ENCODE assay signal across 30 cellular contexts in the genomic region with DNA sequence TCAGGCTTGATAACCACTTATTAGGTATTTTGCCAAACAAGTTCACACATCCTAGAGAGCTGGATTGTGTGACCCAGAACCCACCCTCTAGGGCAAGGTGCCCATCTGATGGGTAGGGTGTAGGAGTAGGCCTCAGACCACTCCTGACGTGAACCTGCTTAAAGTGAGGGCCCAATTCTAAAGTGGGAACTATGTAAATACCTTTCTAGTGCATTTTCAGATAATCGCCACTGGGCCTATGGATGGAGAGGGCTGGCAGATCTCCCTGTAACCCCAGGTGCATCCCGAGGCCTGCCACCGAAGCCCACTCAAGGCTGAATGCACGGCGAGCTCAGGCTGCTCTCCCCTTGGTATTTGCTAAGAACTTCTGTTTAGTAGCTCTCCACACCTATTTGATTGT.
A peak's percentile ranks its signal among the peaks of the same experiment; 100 is the strongest.
DNase-seq lines count a peak whose midpoint lies in the region; ATAC-seq and FAIRE-seq lines count a peak whose summit lies in the region.
"Had no signal": no experiment of that assay in that cellular context is flagged by ENCODE, and none has a peak within 500 bp of the region (broad histone marks: within the 10 kb centered on the region; RNA-seq: fewer than 3 reads in every experiment).

No MANE protein-coding gene starts in this region.

- H3K9me3 Mint-ChIP-seq in activated CD4-positive, alpha-beta T cell treated with anti-CD3 and anti-CD28 coated beads, Interleukin-2, amount 10 ng/mL, durations not matched to agents 7 days and 5 days: no peaks in the 10 kb centered on the region
- no peaks in the 10 kb centered on the region for H3K9me3 Mint-ChIP-seq in CD8-positive, alpha-beta memory T cell
- H3K9me3 Mint-ChIP-seq in activated T-helper 2 cell treated with anti-CD3 and anti-CD28 coated beads, Interferon-gamma antibody, Interleukin-2, Interleukin-4, amounts not matched to agents 10 μg/mL and 5 μg/mL and 100 μg/mL, durations not matched to agents 14 hours and 24 hours and 36 hours: no peaks in the 10 kb centered on the region
- H3K9me3 Mint-ChIP-seq in naive thymus-derived CD8-positive, alpha-beta T cell: no peaks in the 10 kb centered on the region
- H3K9me3 Mint-ChIP-seq: neural progenitor cell had no signal

- no peak overlapping the region for H3K4me3 ChIP-seq in CD8-positive, alpha-beta memory T cell (ENCODE audit: low read length)
- H3K4me3 ChIP-seq: body of pancreas, gastroesophageal sphincter, GM12878, HAP-1, neural progenitor cell, sigmoid colon, SK-N-MC, suprapubic skin had no signal

- peak overlapping the region; percentile 71 for H3K27ac Mint-ChIP-seq in activated CD4-positive, alpha-beta T cell treated with anti-CD3 and anti-CD28 coated beads, Interleukin-2, amount 10 ng/mL, durations not matched to agents 7 days and 5 days
- H3K27ac Mint-ChIP-seq in CD8-positive, alpha-beta memory T cell: peak overlapping the region in 7 of 8 donors; percentile 38 to 83 (median 82)
- peak overlapping the region; percentile 78 for H3K27ac Mint-ChIP-seq in activated T-helper 2 cell treated with anti-CD3 and anti-CD28 coated beads, Interferon-gamma antibody, Interleukin-2, Interleukin-4, amounts not matched to agents 10 μg/mL and 5 μg/mL and 100 μg/mL, durations not matched to agents 14 hours and 24 hours and 36 hours
- H3K27ac Mint-ChIP-seq in naive thymus-derived CD8-positive, alpha-beta T cell: peak overlapping the region in 9 of 10 donors; percentile 9 to 93 (median 77)
- H3K27ac Mint-ChIP-seq: progenitor cell of endocrine pancreas had no signal

- no peaks in the 10 kb centered on the region for H3K9me3 ChIP-seq in CD8-positive, alpha-beta memory T cell (ENCODE audit: low read length)
- H3K9me3 ChIP-seq: body of pancreas, gastroesophageal sphincter, HAP-1, sigmoid colon, suprapubic skin had no signal

- no peaks in the 10 kb centered on the region for H3K27me3 Mint-ChIP-seq in activated CD4-positive, alpha-beta T cell treated with anti-CD3 and anti-CD28 coated beads, Interleukin-2, amount 10 ng/mL, durations not matched to agents 7 days and 5 days
- H3K27me3 Mint-ChIP-seq in CD8-positive, alpha-beta memory T cell: no peaks in the 10 kb centered on the region
- H3K27me3 Mint-ChIP-seq in activated T-helper 2 cell treated with anti-CD3 and anti-CD28 coated beads, Interferon-gamma antibody, Interleukin-2, Interleukin-4, amounts not matched to agents 10 μg/mL and 5 μg/mL and 100 μg/mL, durations not matched to agents 14 hours and 24 hours and 36 hours (ENCODE audit: low read depth): no peaks in the 10 kb centered on the region
- H3K27me3 Mint-ChIP-seq in naive thymus-derived CD8-positive, alpha-beta T cell: no peaks in the 10 kb centered on the region

- H3K4me1 ChIP-seq in CD8-positive, alpha-beta memory T cell (ENCODE audit: insufficient read depth, low read length): peaks cover 91% of the 10 kb centered on the region
- H3K4me1 ChIP-seq: gastroesophageal sphincter, HAP-1, neural progenitor cell, sigmoid colon, suprapubic skin had no signal

- H3K27me3 ChIP-seq in CD8-positive, alpha-beta memory T cell (ENCODE audit: insufficient read depth, low read length, poor library complexity, severe bottlenecking): no peaks in the 10 kb centered on the region
- H3K27me3 ChIP-seq: body of pancreas, neural progenitor cell, sigmoid colon, suprapubic skin had no signal

- peaks cover 48% of the 10 kb centered on the region for H3K36me3 ChIP-seq in CD8-positive, alpha-beta memory T cell (ENCODE audit: insufficient read depth, low read length)
- H3K36me3 ChIP-seq: gastroesophageal sphincter, HAP-1, neural progenitor cell, sigmoid colon, suprapubic skin had no signal

- peaks cover 90% of the 10 kb centered on the region for H3K4me1 Mint-ChIP-seq in activated CD4-positive, alpha-beta T cell treated with anti-CD3 and anti-CD28 coated beads, Interleukin-2, amount 10 ng/mL, durations not matched to agents 7 days and 5 days
- peaks cover 83 to 100% (median 97%) of the 10 kb centered on the region in 3 donors for H3K4me1 Mint-ChIP-seq in CD8-positive, alpha-beta memory T cell
- peaks cover 91% of the 10 kb centered on the region for H3K4me1 Mint-ChIP-seq in activated T-helper 2 cell treated with anti-CD3 and anti-CD28 coated beads, Interferon-gamma antibody, Interleukin-2, Interleukin-4, amounts not matched to agents 10 μg/mL and 5 μg/mL and 100 μg/mL, durations not matched to agents 14 hours and 24 hours and 36 hours (ENCODE audit: low read depth)
- H3K4me1 Mint-ChIP-seq in naive thymus-derived CD8-positive, alpha-beta T cell: peaks cover 36 to 98% (median 95%) of the 10 kb centered on the region in 4 donors
- H3K4me1 Mint-ChIP-seq: neural progenitor cell had no signal

- no peak overlapping the region for H3K4me3 Mint-ChIP-seq in activated CD4-positive, alpha-beta T cell treated with anti-CD3 and anti-CD28 coated beads, Interleukin-2, amount 10 ng/mL, durations not matched to agents 7 days and 5 days
- H3K4me3 Mint-ChIP-seq in CD8-positive, alpha-beta memory T cell: peak overlapping the region in 1 of 7 donors; percentile 4
- H3K4me3 Mint-ChIP-seq in activated T-helper 2 cell treated with anti-CD3 and anti-CD28 coated beads, Interferon-gamma antibody, Interleukin-2, Interleukin-4, amounts not matched to agents 10 μg/mL and 5 μg/mL and 100 μg/mL, durations not matched to agents 14 hours and 24 hours and 36 hours (ENCODE audit: low read depth): no peak overlapping the region
- H3K4me3 Mint-ChIP-seq in naive thymus-derived CD8-positive, alpha-beta T cell: peak overlapping the region in 5 of 10 donors; percentile 7 to 59 (median 26)
- H3K4me3 Mint-ChIP-seq: CD14-positive monocyte, neural progenitor cell had no signal

- H3K36me3 Mint-ChIP-seq in activated CD4-positive, alpha-beta T cell treated with anti-CD3 and anti-CD28 coated beads, Interleukin-2, amount 10 ng/mL, durations not matched to agents 7 days and 5 days (ENCODE audit: low read depth): peaks cover 95% of the 10 kb centered on the region
- peaks cover 12 to 98% (median 31%) of the 10 kb centered on the region in 3 donors for H3K36me3 Mint-ChIP-seq in CD8-positive, alpha-beta memory T cell
- H3K36me3 Mint-ChIP-seq in activated T-helper 2 cell treated with anti-CD3 and anti-CD28 coated beads, Interferon-gamma antibody, Interleukin-2, Interleukin-4, amounts not matched to agents 10 μg/mL and 5 μg/mL and 100 μg/mL, durations not matched to agents 14 hours and 24 hours and 36 hours (ENCODE audit: low read depth): peaks cover 100% of the 10 kb centered on the region
- H3K36me3 Mint-ChIP-seq in naive thymus-derived CD8-positive, alpha-beta T cell: peaks cover 5 to 94% (median 41%) of the 10 kb centered on the region in 3 donors
- H3K36me3 Mint-ChIP-seq: neural progenitor cell had no signal

- peak; percentile 5 for DNase-seq in activated CD4-positive, alpha-beta T cell treated with anti-CD3 and anti-CD28 coated beads, Interleukin-2, amount 10 ng/mL, durations not matched to agents 7 days and 5 days
- no peak for DNase-seq in activated CD4-positive, alpha-beta T cell treated with anti-CD3 and anti-CD28 coated beads for 1 hour
- no peak for DNase-seq in CD8-positive, alpha-beta memory T cell
- no peak for DNase-seq in activated T-helper 2 cell treated with anti-CD3 and anti-CD28 coated beads, Interferon-gamma antibody, Interleukin-2, Interleukin-4, amounts not matched to agents 10 μg/mL and 5 μg/mL and 100 μg/mL, durations not matched to agents 14 hours and 24 hours and 36 hours (ENCODE audit: low spot score)
- no peak for DNase-seq in naive thymus-derived CD8-positive, alpha-beta T cell
- DNase-seq in COR-L47 (lab: John Stamatoyannopoulos, UW) (no peak), NCI-H82 treated with DMSO at 0.1 percent for 48 hours (lab: John Stamatoyannopoulos, UW; ENCODE audit: unreplicated experiment) (no peak), RCC 7860 (ENCODE audit: low spot score) (no peak)
- DNase-seq: ACHN; activated CD4-positive, CD25-positive, alpha-beta regulatory T cell; body of pancreas; DMS53; effector CD4-positive, alpha-beta T cell; NCI-H1092 treated with DMSO at 0.1 percent for 48 hours; NCI-H2029; NCI-H510A; RPMI8226; sigmoid colon; T-helper 9 cell had no signal

- intact Hi-C loops in activated T-helper 2 cell treated with anti-CD3 and anti-CD28 coated beads, Interferon-gamma antibody, Interleukin-2, Interleukin-4, amounts not matched to agents 10 μg/mL and 5 μg/mL and 100 μg/mL, durations not matched to agents 14 hours and 24 hours and 36 hours (cut with micrococcal nuclease): no loop called here

- POLR2A ChIA-PET in activated CD4-positive, alpha-beta T cell treated with anti-CD3 and anti-CD28 coated beads, Interleukin-2, amount 10 ng/mL, durations not matched to agents 7 days and 5 days (lab: Charles Lee): no interaction called here
- POLR2A ChIA-PET in CD8-positive, alpha-beta memory T cell (lab: Charles Lee): no interaction called here
- POLR2A ChIA-PET in naive thymus-derived CD8-positive, alpha-beta T cell (lab: Charles Lee): interaction anchor here (0.6 to 44.8 kb wide), 4 partner anchors 31 to 162 kb away, joined by 3 to 1553 read pairs (median 4); a partner anchor contains a TSS

- no peak overlapping the region for H3K27ac ChIP-seq in CD8-positive, alpha-beta memory T cell (ENCODE audit: low read depth, low read length)
- H3K27ac ChIP-seq: body of pancreas, gastroesophageal sphincter, HL-60, neural progenitor cell, sigmoid colon, SK-N-MC, suprapubic skin had no signal

- ATAC-seq in naive thymus-derived CD8-positive, alpha-beta T cell: no peak
- ATAC-seq: body of pancreas, esophagus mucosa, gastroesophageal sphincter, GM12878 had no signal

- FAIRE-seq in RCC 7860 (lab: Jason Lieb, UNC): no peak
- FAIRE-seq: GM12878, keratinocyte had no signal

- CTCF ChIA-PET in activated CD4-positive, alpha-beta T cell treated with anti-CD3 and anti-CD28 coated beads, Interleukin-2, amount 10 ng/mL, durations not matched to agents 7 days and 5 days (lab: Charles Lee): interaction anchor here (0.7 to 1.9 kb wide), 3 partner anchors 11 to 171 kb away, joined by 4 to 12 read pairs (median 7); no protein-coding TSS in a partner anchor
- CTCF ChIA-PET in CD8-positive, alpha-beta memory T cell (lab: Charles Lee): interaction anchor here (0.6 to 4.4 kb wide), 5 partner anchors 9 to 232 kb away, joined by 3 to 30 read pairs (median 3); no protein-coding TSS in a partner anchor
